ENCODE assay signal across 9 cellular contexts in the genomic region with DNA sequence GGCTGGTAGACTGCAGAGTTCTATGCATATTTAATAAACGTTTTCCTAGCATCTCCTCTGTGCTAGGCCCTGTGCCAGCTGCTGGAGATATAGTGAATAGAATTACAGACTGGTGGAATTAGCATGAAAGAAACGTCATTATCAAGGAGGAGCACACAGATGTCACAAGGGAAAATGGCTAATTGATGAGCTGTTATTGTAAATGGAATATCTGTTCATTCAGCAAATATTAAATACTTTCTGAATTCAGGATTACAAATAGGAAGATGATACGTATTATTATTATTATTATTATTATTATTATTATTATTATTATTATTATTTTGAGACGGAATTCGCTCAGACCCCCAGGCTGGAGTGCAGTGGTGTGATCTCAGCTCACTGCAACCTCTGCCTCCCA. TPM values are rescaled to one million over a fixed set of nuclear protein-coding genes. Genes with fewer than 3 reads are reported as not detected.
A peak's percentile ranks its signal among the peaks of the same experiment; 100 is the strongest.
DNase-seq lines count a peak whose midpoint lies in the region; ATAC-seq and TF ChIP-seq lines count a peak whose summit lies in the region.
"Had no signal": no experiment of that assay in that cellular context is flagged by ENCODE, and none has a peak within 500 bp of the region (broad histone marks: within the 10 kb centered on the region; RNA-seq: fewer than 3 reads in every experiment).

No MANE protein-coding gene starts in this region.

- peaks cover 40% of the 10 kb centered on the region for H3K4me1 ChIP-seq in DND-41 (ENCODE audit: insufficient read depth, low read length)
- peaks cover 21% of the 10 kb centered on the region for H3K4me1 ChIP-seq in PC-3 (ENCODE audit: insufficient read depth, low read length)
- H3K4me1 ChIP-seq in endodermal cell (ENCODE audit: control insufficient read depth, insufficient read depth, low read length) = peaks cover 7% of the 10 kb centered on the region
- peaks cover 8% of the 10 kb centered on the region for H3K4me1 ChIP-seq in ovary (ENCODE audit: insufficient read depth)

- TF ChIP-seq EP300 in ovary (IDR thresholded peaks at IDR 0.05) = no peak

- intact Hi-C loops in PC-3 (cut with micrococcal nuclease) = no loop called here
- intact Hi-C loops in ovary (cut with DNase I) = no loop called here

- peaks cover 27% of the 10 kb centered on the region for H4K20me1 ChIP-seq in DND-41 (ENCODE audit: insufficient read depth, low read length)
- H4K20me1 ChIP-seq in PC-3 (ENCODE audit: low read length) = no peaks in the 10 kb centered on the region

- POLR2A ChIA-PET in PC-3 (lab: Charles Lee; ENCODE audit: unreplicated experiment) = interaction anchor here (0.6 kb wide), 1 partner anchor 639 kb away, joined by 3 read pairs; the partner anchor contains the start of gene TLDC2

- peaks cover 7% of the 10 kb centered on the region for H3K27me3 Mint-ChIP-seq in endodermal cell (ENCODE audit: insufficient read depth)

- H3K27me3 ChIP-seq in DND-41 (ENCODE audit: insufficient read depth, low read length, poor library complexity) = no peaks in the 10 kb centered on the region
- no peaks in the 10 kb centered on the region for H3K27me3 ChIP-seq in PC-3 (ENCODE audit: low read length)
- H3K27me3 ChIP-seq in endodermal cell (ENCODE audit: control insufficient read depth, insufficient read depth, low read length, poor library complexity, severe bottlenecking) = no peaks in the 10 kb centered on the region
- no peaks in the 10 kb centered on the region for H3K27me3 ChIP-seq in ovary

- H3K36me3 Mint-ChIP-seq in endodermal cell (ENCODE audit: low read depth) = peaks cover 34% of the 10 kb centered on the region

- H3K9me3 ChIP-seq in DND-41 (ENCODE audit: insufficient read depth, low read length, severe bottlenecking) = no peaks in the 10 kb centered on the region
- H3K9me3 ChIP-seq in PC-3 (ENCODE audit: low read length) = no peaks in the 10 kb centered on the region
- no peaks in the 10 kb centered on the region for H3K9me3 ChIP-seq in endodermal cell (ENCODE audit: control insufficient read depth, low read length)
- no peaks in the 10 kb centered on the region for H3K9me3 ChIP-seq in ovary

- no peaks in the 10 kb centered on the region for H3F3A ChIP-seq in PC-3 (ENCODE audit: low read length, unreplicated experiment)

- in situ Hi-C loops in GM13977 (cut with MboI; ENCODE audit: low pct_unique_long_range_greater_than_20kb, low sequenced_read_pairs, unreplicated experiment) = no loop called here

- peak overlapping the region; percentile 48 to 74; a peak in 3 of 4 replicates for H3K4me3 ChIP-seq in DND-41 (ENCODE audit: low read depth in 1 of 2, low read length in 2 of 2)
- H3K4me3 ChIP-seq in PC-3 (ENCODE audit: low read length) = peak overlapping the region; percentile 87
- peak overlapping the region; percentile 99 for H3K4me3 ChIP-seq in endodermal cell (ENCODE audit: low read length)
- H3K4me3 ChIP-seq in ovary = peak overlapping the region; percentile 91

- H3K27ac ChIP-seq in DND-41 (ENCODE audit: low read length) (peak overlapping the region; percentile 80), PC-3 (ENCODE audit: low read length) (no peak overlapping the region), endodermal cell (ENCODE audit: low read depth, low read length) (no peak overlapping the region), ovary (no peak overlapping the region)

- CTCF ChIA-PET in PC-3 (lab: Charles Lee) = no interaction called here

- H3K27ac Mint-ChIP-seq in endodermal cell = peak overlapping the region; percentile 2

- H3K9me2 ChIP-seq in PC-3 (replicated peaks; ENCODE audit: low read length) = no peaks in the 10 kb centered on the region

- WGBS in endodermal cell (ENCODE audit: insufficient coverage in 1 of 2, insufficient read length in 1 of 2), 2 experiments = 66 to 78% methylated on average over 3 to 4 of the region's 5 CpGs
- WGBS in ovary, 3 donors = 45 to 52% (median 50%) methylated on average over 5 of the region's 5 CpGs

- TF ChIP-seq POLR2A in ovary (IDR thresholded peaks at IDR 0.05) = no peak

- H3K4me3 Mint-ChIP-seq in endodermal cell = peak overlapping the region; percentile 85

- H3K36me3 ChIP-seq in DND-41 (ENCODE audit: insufficient read depth, low read length) (peaks cover 40% of the 10 kb centered on the region), PC-3 (ENCODE audit: low read depth, low read length) (peaks cover 14% of the 10 kb centered on the region; the same call in 1 of the 2 replicates), endodermal cell (ENCODE audit: control insufficient read depth, insufficient read depth, low read length) (peaks cover 33% of the 10 kb centered on the region), ovary (no peaks in the 10 kb centered on the region)

- peaks cover 14% of the 10 kb centered on the region for H3K4me1 Mint-ChIP-seq in endodermal cell

- H2AFZ ChIP-seq in DND-41 (ENCODE audit: low read depth, low read length) = no peak overlapping the region
- no peak overlapping the region for H2AFZ ChIP-seq in PC-3 (ENCODE audit: low read length)

- no peak for DNase-seq in DND-41
- no peak for DNase-seq in PC-3
- DNase-seq in endodermal cell = no peak
- no peak for DNase-seq in ovary
- no peak for DNase-seq in medulla oblongata (ENCODE audit: extremely low spot score)
- no peak for DNase-seq in GM13977 (ENCODE audit: low spot score)
- DNase-seq in NCI-H2029 (lab: John Stamatoyannopoulos, UW) = no peak
- DNase-seq: stimulated activated CD4-positive, alpha-beta T cell treated with anti-CD3 and anti-CD28 coated beads, Interleukin-2, amount 100 ng/mL, for 48 hours had no signal

- TF ChIP-seq CTCF in DND-41 (IDR thresholded peaks at IDR 0.05; ENCODE audit: borderline replicate concordance, extremely low read depth, low read length, poor library complexity, severe bottlenecking) (no peak), PC-3 (conservative IDR thresholded peaks at IDR 0.05; ENCODE audit: low read depth, low read length) (no peak), endodermal cell (conservative IDR thresholded peaks at IDR 0.05) (no peak), ovary (IDR thresholded peaks at IDR 0.05) (no peak), GM13977 (IDR thresholded peaks at IDR 0.05; ENCODE audit: extremely low read depth, insufficient read depth, missing control alignments) (no peak)

- H3K9ac ChIP-seq in DND-41 (ENCODE audit: low read depth, low read length) (peak overlapping the region; percentile 74), PC-3 (ENCODE audit: low read length) (peak overlapping the region; percentile 94), endodermal cell (ENCODE audit: extremely low read depth, low read length, poor library complexity, severe bottlenecking) (peak overlapping the region; percentile 85)

- no peaks in the 10 kb centered on the region for H3K9me3 Mint-ChIP-seq in endodermal cell

- no peak for ATAC-seq in DND-41 (ENCODE audit: insufficient read depth, low read depth)
- ATAC-seq in PC-3 = no peak
- no peak for ATAC-seq in HG02870 (IDR thresholded peaks at IDR 0.05; ENCODE audit: unreplicated experiment)

- no TSS peak for BruUV-seq in PC-3 (replicated peaks; lab: Mats Ljungman, UMichigan)

- H3K4me2 ChIP-seq in DND-41 (ENCODE audit: insufficient read depth, low read length) (peak overlapping the region; percentile 76), PC-3 (ENCODE audit: low read length) (peak overlapping the region; percentile 92)

- H3K79me2 ChIP-seq in DND-41 (ENCODE audit: insufficient read depth, low read length) = peaks cover 64% of the 10 kb centered on the region
- peaks cover 59% of the 10 kb centered on the region for H3K79me2 ChIP-seq in PC-3 (ENCODE audit: low read length)

RNA-seq across cellular contexts. Expression of gene AAR2, which starts 1.2 kb away (rescaled TPM):
- 39.4 and 41.1 TPM in 2 replicates for total RNA-seq in PC-3 (2014; rRNA removed)
- total RNA-seq in endodermal cell = 10 to 100 TPM; 23.5 to 24.3 TPM
- polyA plus RNA-seq in endodermal cell (2013, experiment 1 of 2) = 31.3 TPM
- 27.6 TPM for polyA plus RNA-seq in endodermal cell (2013, experiment 2 of 2)
- 10 to 100 TPM; 19.7 to 30.9 (median 26.6) TPM for total RNA-seq in ovary
- polyA plus RNA-seq in ovary = 10 to 100 TPM; 24.4 to 40.2 TPM
